In genomic region chrX:68299923-68300322, GRCh38 we compare ENCODE assay signal across 22 cellular contexts.
"Had no signal": no experiment of that assay in that cellular context is flagged by ENCODE, and none has a peak within 500 bp of the region (broad histone marks: within the 10 kb centered on the region; RNA-seq: fewer than 3 reads in every experiment).

No MANE protein-coding gene starts in this region.

- DNase-seq: activated CD4-positive, alpha-beta T cell treated with anti-CD3 and anti-CD28 coated beads for 36 hours; activated CD4-positive, alpha-beta T cell treated with anti-CD3 and anti-CD28 coated beads, Interleukin-2, amount 50 U/mL, for 48 hours; activated effector memory CD4-positive, alpha-beta T cell treated with Interleukin-2 at 50 U/mL for 16 hours; activated naive CD4-positive, alpha-beta T cell treated with anti-CD3 and anti-CD28 coated beads for 36 hours; activated naive CD8-positive, alpha-beta T cell treated with anti-CD3 and anti-CD28 coated beads, Interleukin-2, amount 10 ng/mL, durations not matched to agents 7 days and 5 days; activated T-cell treated with anti-CD3 and anti-CD28 coated beads, Interleukin-2, amount 50 U/mL, for 72 hours; amygdala; effector CD8-positive, alpha-beta T cell; foreskin keratinocyte; glutamatergic neuron; hippocampal formation; left ventricle myocardium superior; midbrain; ovary; stimulated activated CD4-positive, alpha-beta T cell treated with anti-CD3 and anti-CD28 coated beads, Interleukin-4, amount 100 ng/mL, for 24 hours; stimulated activated naive CD4-positive, alpha-beta T cell treated with Interleukin-2 at 50 U/mL for 16 hours; T-helper 9 cell had no signal

- H3K9me3 ChIP-seq: esophagus muscularis mucosa, neutrophil, ovary, prostate gland, thoracic aorta, vagina had no signal

- H3K27ac ChIP-seq: esophagus muscularis mucosa, foreskin keratinocyte, neutrophil, ovary, prostate gland, thoracic aorta, vagina had no signal

- H3K4me3 ChIP-seq: esophagus muscularis mucosa, ovary, prostate gland, thoracic aorta, vagina had no signal

- H3K27me3 ChIP-seq: esophagus muscularis mucosa, foreskin keratinocyte, neutrophil, ovary, vagina had no signal

- H3K4me1 ChIP-seq: esophagus muscularis mucosa, foreskin keratinocyte, prostate gland, vagina had no signal

- H3K36me3 ChIP-seq: esophagus muscularis mucosa, neutrophil, ovary, prostate gland, thoracic aorta, vagina had no signal
